ENCODE assay signal across 7 cellular contexts in genomic region chr5:151757233-151758140, GRCh38. TPM values are rescaled to one million over a fixed set of nuclear protein-coding genes. Genes with fewer than 3 reads are reported as not detected.
DNase-seq lines count a peak whose midpoint lies in the region; ATAC-seq and TF ChIP-seq lines count a peak whose summit lies in the region.

No MANE protein-coding gene starts in this region.

- H3K27ac ChIP-seq in epithelial cell of prostate (peak overlapping the region; percentile 69), neural progenitor cell (no peak overlapping the region)

- H3F3A ChIP-seq in neural progenitor cell (ENCODE audit: low read depth): peaks cover 17% of the 10 kb centered on the region

- peaks cover 29% of the 10 kb centered on the region for H3K4me1 Mint-ChIP-seq in neural progenitor cell

- peak overlapping the region; percentile 80 for H3K4me3 ChIP-seq in neural progenitor cell

- no peaks in the 10 kb centered on the region for H3K36me3 ChIP-seq in neural progenitor cell

- TF ChIP-seq CTCF in neural progenitor cell (IDR thresholded peaks at IDR 0.05): no peak

- peak overlapping the region; percentile 90 for H3K4me2 ChIP-seq in neural progenitor cell

- H3K4me3 Mint-ChIP-seq in neural progenitor cell: peak overlapping the region; percentile 82

- H4K20me1 ChIP-seq in neural progenitor cell (ENCODE audit: low read depth): no peaks in the 10 kb centered on the region

- H3K79me2 ChIP-seq in neural progenitor cell (ENCODE audit: low read depth): peaks cover 20% of the 10 kb centered on the region

- peaks cover 1% of the 10 kb centered on the region for H3K36me3 Mint-ChIP-seq in neural progenitor cell

- H3K27me3 ChIP-seq in neural progenitor cell: no peaks in the 10 kb centered on the region

- H3K9me3 ChIP-seq in neural progenitor cell (ENCODE audit: low read depth): no peaks in the 10 kb centered on the region

- no peak overlapping the region for H3K27ac Mint-ChIP-seq in neural progenitor cell

- H3K27me3 Mint-ChIP-seq in neural progenitor cell (ENCODE audit: insufficient read depth, low read depth): peaks cover 8% of the 10 kb centered on the region

- DNase-seq in activated CD4-positive, alpha-beta T cell treated with anti-CD3 and anti-CD28 coated beads, Interleukin-2, amount 50 U/mL, for 1 hour: peak; percentile 24
- DNase-seq in epithelial cell of prostate (ENCODE audit: low read depth, low spot score): no peak
- no peak for DNase-seq in neural progenitor cell (ENCODE audit: low spot score)
- DNase-seq in NCI-H345 (lab: John Stamatoyannopoulos, UW): no peak
- no peak for DNase-seq in cerebellum (ENCODE audit: low spot score)

- peaks cover 23% of the 10 kb centered on the region for H3K4me1 ChIP-seq in neural progenitor cell

- peak overlapping the region; percentile 54 for H3K9ac ChIP-seq in neural progenitor cell

- no peaks in the 10 kb centered on the region for H3K9me3 Mint-ChIP-seq in neural progenitor cell

- ATAC-seq in GM18907 (IDR thresholded peaks at IDR 0.05; ENCODE audit: unreplicated experiment) (peak; percentile 17), HG03175 (IDR thresholded peaks at IDR 0.05; ENCODE audit: unreplicated experiment) (peak; percentile 19)

- peak overlapping the region; percentile 83 for H2AFZ ChIP-seq in neural progenitor cell (replicated peaks)

RNA-seq across cellular contexts. Expression of gene ATOX1, which starts 0.9 kb away (rescaled TPM):
- total RNA-seq in neural progenitor cell (ENCODE audit: low replicate concordance) (22.8 and 86.4 TPM in 2 replicates), cerebellum (24.4 TPM)

RNA-seq across cellular contexts. Expression of gene G3BP1, which starts 14.3 kb away (rescaled TPM):
- 212 and 304 TPM in 2 replicates for total RNA-seq in neural progenitor cell (ENCODE audit: low replicate concordance)
- total RNA-seq in cerebellum: 84.3 TPM
